In the genomic region with DNA sequence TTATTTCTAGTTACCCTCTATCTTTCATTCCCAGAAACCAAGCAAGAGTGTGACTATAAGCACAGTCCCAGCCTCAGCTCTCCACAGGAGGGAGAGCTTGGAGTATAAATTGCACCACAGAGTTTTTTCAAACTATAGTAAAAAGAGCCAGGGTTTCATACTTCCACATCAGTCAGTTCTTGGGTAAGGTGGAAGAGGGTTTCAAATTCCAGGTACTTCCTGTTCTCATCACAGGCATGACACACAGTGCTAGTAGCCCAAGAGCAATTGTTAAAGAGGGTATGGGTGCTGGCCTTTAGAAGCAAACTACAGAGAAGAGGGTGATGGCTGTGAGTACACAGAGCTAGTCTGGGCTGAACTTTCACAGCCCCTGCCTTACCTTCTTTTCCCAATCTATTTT, we compare ENCODE assay signal across 1 cellular context.
TF ChIP-seq lines count a peak whose summit lies in the region.

No MANE protein-coding gene starts in this region.

TF ChIP-seq in endothelial cell of umbilical vein, 7 proteins besides CTCF, POLR2A, EP300 and RAD21:
- no peak for TF ChIP-seq JUN (IDR thresholded peaks at IDR 0.05; ENCODE audit: borderline replicate concordance, insufficient read depth, insufficient read length, low read depth)
- TF ChIP-seq EZH2 (IDR thresholded peaks at IDR 0.05; ENCODE audit: borderline replicate concordance, low read depth, low read length, severe bottlenecking): no peak
- TF ChIP-seq FOS (IDR thresholded peaks at IDR 0.05; ENCODE audit: borderline replicate concordance, insufficient read depth, low read length): no peak
- TF ChIP-seq POLR2AphosphoS5 (IDR thresholded peaks at IDR 0.05; ENCODE audit: insufficient read depth, low read depth, low read length): no peak
- TF ChIP-seq MYC (IDR thresholded peaks at IDR 0.05; ENCODE audit: low read depth, low read length): no peak
- TF ChIP-seq, protein P1, sequence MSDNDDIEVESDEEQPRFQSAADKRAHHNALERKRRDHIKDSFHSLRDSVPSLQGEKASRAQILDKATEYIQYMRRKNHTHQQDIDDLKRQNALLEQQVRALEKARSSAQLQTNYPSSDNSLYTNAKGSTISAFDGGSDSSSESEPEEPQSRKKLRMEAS (IDR thresholded peaks at IDR 0.05; ENCODE audit: insufficient read depth, insufficient read length): no peak
- TF ChIP-seq GATA2 (IDR thresholded peaks at IDR 0.05; ENCODE audit: insufficient read depth, insufficient read length, low read depth, low read length): no peak
